8 cellular contexts compared by ENCODE assay signal in the genomic region with DNA sequence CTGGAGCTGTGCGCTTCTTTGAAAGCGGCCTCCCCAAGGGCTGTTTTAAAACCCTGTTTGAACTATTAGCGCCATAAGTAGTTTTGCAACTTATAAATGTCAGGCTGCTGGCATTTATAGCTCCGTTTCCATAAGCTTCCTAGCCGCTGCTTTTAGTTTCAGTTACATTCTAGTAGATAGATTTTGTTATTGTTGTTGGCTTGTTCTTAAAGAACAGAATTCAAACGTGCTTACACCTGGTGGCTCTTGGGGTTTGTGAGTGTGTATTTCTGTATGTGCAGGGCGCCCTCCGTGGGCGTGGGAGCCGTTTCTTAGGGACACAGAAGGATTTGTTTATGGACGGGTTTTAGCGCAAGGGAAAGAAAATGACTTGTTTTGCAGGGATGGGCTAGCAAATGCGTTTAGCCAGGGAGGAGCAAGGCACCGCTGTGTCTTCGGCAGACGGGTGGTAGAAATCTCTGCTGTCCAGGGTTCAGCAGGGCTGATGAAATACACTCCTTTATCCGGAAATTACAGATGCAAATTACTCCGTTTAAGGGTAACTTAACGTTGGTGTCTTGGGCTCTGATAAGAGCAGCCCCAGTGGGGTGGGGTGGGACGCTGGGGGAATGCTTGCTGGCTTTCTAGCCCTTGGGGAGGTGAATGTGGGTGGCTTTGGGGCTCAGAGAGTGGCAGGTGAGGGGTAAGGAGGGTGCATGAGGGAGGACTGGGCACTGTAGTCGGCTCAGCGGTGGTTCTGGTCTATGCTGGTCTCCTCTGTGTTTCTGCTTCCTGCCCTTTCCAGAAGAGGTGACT. TPM values are rescaled to one million over a fixed set of nuclear protein-coding genes. Genes with fewer than 3 reads are reported as not detected.
DNase-seq lines count a peak whose midpoint lies in the region; ATAC-seq and TF ChIP-seq lines count a peak whose summit lies in the region.

No MANE protein-coding gene starts in this region.

- H3K9me3 ChIP-seq in gastrocnemius medialis = no peaks in the 10 kb centered on the region

- intact Hi-C loops in gastrocnemius medialis (cut with DNase I; ENCODE audit: low total_unique reads) = no loop called here

- peak; percentile 7 for ATAC-seq in foreskin keratinocyte
- ATAC-seq in gastrocnemius medialis = no peak
- ATAC-seq in HG02588 (IDR thresholded peaks at IDR 0.05; ENCODE audit: unreplicated experiment) = no peak
- no peak for ATAC-seq in HG03565 (IDR thresholded peaks at IDR 0.05; ENCODE audit: unreplicated experiment)
- no peak for ATAC-seq in HG03457 (IDR thresholded peaks at IDR 0.05; ENCODE audit: unreplicated experiment)

- no peak for TF ChIP-seq POLR2A in gastrocnemius medialis (IDR thresholded peaks at IDR 0.05)

- no peaks in the 10 kb centered on the region for H3K4me1 ChIP-seq in foreskin keratinocyte
- H3K4me1 ChIP-seq in gastrocnemius medialis = peaks cover 0 to 10% of the 10 kb centered on the region in 2 donors

- H3K36me3 ChIP-seq in gastrocnemius medialis = no peaks in the 10 kb centered on the region

- peak; percentile 53 for DNase-seq in DMS53 (lab: John Stamatoyannopoulos, UW)
- no peak for DNase-seq in HFF-Myc (ENCODE audit: extremely low read depth, low read depth)
- DNase-seq in foreskin keratinocyte = no peak
- DNase-seq in gastrocnemius medialis = no peak

- in situ Hi-C loops in gastrocnemius medialis (cut with MboI; ENCODE audit: low sequenced_read_pairs in 4 of 4) = no loop called here

- H3K27me3 ChIP-seq in foreskin keratinocyte (peaks cover 77% of the 10 kb centered on the region), gastrocnemius medialis (peaks cover 31 to 43% (median 42%) of the 10 kb centered on the region in 3 donors)

- H3K27ac ChIP-seq in VCaP = peak overlapping the region; percentile 71
- H3K27ac ChIP-seq in foreskin keratinocyte = no peak overlapping the region
- peak overlapping the region in 2 of 4 donors; percentile 22 to 26 for H3K27ac ChIP-seq in gastrocnemius medialis

- TF ChIP-seq CTCF in HFF-Myc (IDR thresholded peaks at IDR 0.05; ENCODE audit: low read depth, low read length, missing control alignments) (no peak), VCaP (conservative IDR thresholded peaks at IDR 0.05) (no peak), foreskin keratinocyte (conservative IDR thresholded peaks at IDR 0.05) (no peak), gastrocnemius medialis (IDR thresholded peaks at IDR 0.05 in 4 of 5, conservative IDR thresholded peaks at IDR 0.05 in 1 of 5) (no peak)

- peak overlapping the region; percentile 26 for H3K4me3 ChIP-seq in HFF-Myc (replicated peaks; ENCODE audit: low read depth, low read length)
- peak overlapping the region; percentile 38 to 79 (median 62) for H3K4me3 ChIP-seq in gastrocnemius medialis

RNA-seq across cellular contexts. Expression of gene SV2B, which starts 0.7 kb away (rescaled TPM):
- total RNA-seq in foreskin keratinocyte = not detected in 2 replicates
- polyA plus RNA-seq in foreskin keratinocyte = not detected in 2 replicates
- under 1 TPM; 0.36 to 0.89 (median 0.67) TPM for total RNA-seq in gastrocnemius medialis
